16 cellular contexts compared by ENCODE assay signal in the genomic region with DNA sequence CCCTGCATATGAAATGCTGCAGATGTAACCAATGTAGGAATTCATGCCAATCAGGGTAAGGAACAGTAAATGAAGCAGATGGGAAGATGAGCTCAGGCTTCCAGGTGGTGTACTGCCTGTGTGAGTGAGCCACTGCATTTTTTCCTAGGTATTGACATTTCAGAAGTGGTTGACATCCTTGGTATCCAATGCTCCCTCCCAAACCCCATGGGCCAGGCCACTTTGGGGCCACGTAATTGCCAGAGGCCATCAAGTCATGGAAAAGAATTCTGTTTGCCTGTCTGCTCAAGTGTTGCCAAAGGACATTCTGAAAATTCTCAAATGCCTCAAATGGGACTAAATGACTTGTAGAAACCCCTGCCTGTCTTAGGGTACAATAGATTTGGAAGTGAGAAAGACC.
"Had no signal": no experiment of that assay in that cellular context is flagged by ENCODE, and none has a peak within 500 bp of the region (broad histone marks: within the 10 kb centered on the region; RNA-seq: fewer than 3 reads in every experiment).

No MANE protein-coding gene starts in this region.

- H3K27ac Mint-ChIP-seq: activated B cell treated with CpG ODN at 0.5 μM for 24 hours; activated naive CD4-positive, alpha-beta T cell treated with anti-CD3 and anti-CD28 coated beads for 36 hours; activated T-helper 1 cell treated with anti-CD3 and anti-CD28 coated beads, Interleukin-12 subunit alpha, Interleukin-12 subunit beta, Interleukin-2, Interleukin-4 antibody, amounts not matched to agents 30 ng/mL and 10 ng/mL and 1 ng/mL, durations not matched to agents 14 hours and 24 hours and 36 hours; brain; nephron progenitor cell; stimulated activated naive CD8-positive, alpha-beta T cell treated with anti-CD3 and anti-CD28 coated beads, Interleukin-15, Interleukin-2, amounts not matched to agents 100 ng/mL and 50 ng/mL, for 24 hours had no signal

- H3K4me3 Mint-ChIP-seq: activated B cell treated with CpG ODN at 0.5 μM for 24 hours; activated naive CD4-positive, alpha-beta T cell treated with anti-CD3 and anti-CD28 coated beads for 36 hours; activated T-helper 1 cell treated with anti-CD3 and anti-CD28 coated beads, Interleukin-12 subunit alpha, Interleukin-12 subunit beta, Interleukin-2, Interleukin-4 antibody, amounts not matched to agents 30 ng/mL and 10 ng/mL and 1 ng/mL, durations not matched to agents 14 hours and 24 hours and 36 hours; brain; nephron progenitor cell; stimulated activated naive CD8-positive, alpha-beta T cell treated with anti-CD3 and anti-CD28 coated beads, Interleukin-15, Interleukin-2, amounts not matched to agents 100 ng/mL and 50 ng/mL, for 24 hours had no signal

- H3K9me3 Mint-ChIP-seq: activated B cell treated with CpG ODN at 0.5 μM for 24 hours; activated naive CD4-positive, alpha-beta T cell treated with anti-CD3 and anti-CD28 coated beads for 36 hours; brain had no signal

- DNase-seq: activated B cell treated with CpG ODN at 0.5 μM for 24 hours; activated CD4-positive, alpha-beta T cell treated with anti-CD3 and anti-CD28 coated beads, Interleukin-2, amount 50 U/mL, for 1 hour; amygdala; cerebellar nuclear complex; dermis blood vessel endothelial cell; left colon; nephron progenitor cell; ovary; stimulated activated CD4-positive, alpha-beta T cell treated with anti-CD3 and anti-CD28 coated beads, Interleukin-2, amount 100 ng/mL, for 48 hours; testis had no signal

- H3K9me3 ChIP-seq: ovary, testis had no signal

- H3K36me3 ChIP-seq: ovary had no signal

- H3K27me3 ChIP-seq: ovary, testis had no signal

- H3K4me1 Mint-ChIP-seq: activated B cell treated with CpG ODN at 0.5 μM for 24 hours, brain had no signal

- ATAC-seq: left colon, SK-N-SH treated with all-trans-retinoic acid at 6 μM for 48 hours had no signal

- H3K36me3 Mint-ChIP-seq: brain had no signal

- H3K4me3 ChIP-seq: lung, ovary, testis had no signal

- H3K4me1 ChIP-seq: testis had no signal
